ENCODE assay signal across 1 cellular context in genomic region chr2:65227471-65228248, GRCh38.
TF ChIP-seq lines count a peak whose summit lies in the region.

TSS of gene ACTR2 (plus strand) at chr2:65227831. CDS start at chr2:65227910, 79 bp downstream.

TF ChIP-seq in K562, 482 proteins besides CTCF, POLR2A, EP300 and RAD21 (continued from another document and continues in another):
- TF ChIP-seq HDAC3 (IDR thresholded peaks at IDR 0.05; ENCODE audit: borderline replicate concordance, partially characterized antibody) (no peak), GTF3C2 (IDR thresholded peaks at IDR 0.05; ENCODE audit: borderline replicate concordance, extremely low read depth, insufficient read length) (no peak), KAT2B (IDR thresholded peaks at IDR 0.05; ENCODE audit: low read depth, low read length) (no peak), AFF1 (IDR thresholded peaks at IDR 0.05; ENCODE audit: low read depth in 1 of 2, partially characterized antibody in 2 of 2) (peak in 1 of 2 experiments; percentile 45), LARP7 (IDR thresholded peaks at IDR 0.05) (no peak), STAG1 (CRISPR knock-in tag; IDR thresholded peaks at IDR 0.05; ENCODE audit: borderline replicate concordance) (peak; percentile 41; the same call in 1 of the 2 replicates), CXXC5 (CRISPR knock-in tag; IDR thresholded peaks at IDR 0.05) (peak; percentile 78), FOXM1 (IDR thresholded peaks at IDR 0.05; ENCODE audit: low read depth) (no peak), FOXM1 (CRISPR knock-in tag; IDR thresholded peaks at IDR 0.05; ENCODE audit: low read depth) (peak; percentile 75; the same call in 1 of the 2 replicates), JUNB (CRISPR knock-in tag; conservative IDR thresholded peaks at IDR 0.05) (0 out of 2 replicates have a peak, but pooled peaks have one; percentile 7), MEF2A (IDR thresholded peaks at IDR 0.05; ENCODE audit: control insufficient read depth, low read depth, low read length) (no peak), RFX1 (IDR thresholded peaks at IDR 0.05) (no peak), ZMIZ1 (IDR thresholded peaks at IDR 0.05; ENCODE audit: low read depth in 2 of 2, low read length in 2 of 2) (no peak), POLR2B (IDR thresholded peaks at IDR 0.05; ENCODE audit: low read depth, partially characterized antibody) (peak; percentile 88), ZFX (CRISPR knock-in tag; IDR thresholded peaks at IDR 0.05) (peak; percentile 90), HMG20A (CRISPR knock-in tag; conservative IDR thresholded peaks at IDR 0.05) (no peak), HIVEP1 (CRISPR knock-in tag; IDR thresholded peaks at IDR 0.05) (no peak), RBM15 (IDR thresholded peaks at IDR 0.05; ENCODE audit: insufficient read depth, low read length) (0 out of 2 replicates have a peak, but pooled peaks have one; percentile 35), EP400 (IDR thresholded peaks at IDR 0.05) (peak; percentile 90), BACH1 (tag; IDR thresholded peaks at IDR 0.05) (no peak), ZBTB8A (IDR thresholded peaks at IDR 0.05; ENCODE audit: partially characterized antibody) (no peak), CGGBP1 (CRISPR knock-in tag; IDR thresholded peaks at IDR 0.05) (no peak), POLR2AphosphoS5 (IDR thresholded peaks at IDR 0.05; ENCODE audit: control insufficient read depth, insufficient read depth, low read depth, low read length) (peak; percentile 84), NCOA1 (IDR thresholded peaks at IDR 0.05; ENCODE audit: low read depth) (0 out of 2 replicates have a peak, but pooled peaks have one; percentile 43), CREB5 (CRISPR knock-in tag; IDR thresholded peaks at IDR 0.05) (no peak), ATF6 (CRISPR knock-in tag; IDR thresholded peaks at IDR 0.05) (peak; percentile 68; the same call in 1 of the 2 replicates), REST (CRISPR knock-in tag; IDR thresholded peaks at IDR 0.05; ENCODE audit: low read depth) (peak; percentile 57), ZNF124 (CRISPR knock-in tag; IDR thresholded peaks at IDR 0.05) (no peak), STAT6 (CRISPR knock-in tag; IDR thresholded peaks at IDR 0.05) (no peak), PRMT5 (CRISPR knock-in tag; IDR thresholded peaks at IDR 0.05) (no peak)
